In the genomic region with DNA sequence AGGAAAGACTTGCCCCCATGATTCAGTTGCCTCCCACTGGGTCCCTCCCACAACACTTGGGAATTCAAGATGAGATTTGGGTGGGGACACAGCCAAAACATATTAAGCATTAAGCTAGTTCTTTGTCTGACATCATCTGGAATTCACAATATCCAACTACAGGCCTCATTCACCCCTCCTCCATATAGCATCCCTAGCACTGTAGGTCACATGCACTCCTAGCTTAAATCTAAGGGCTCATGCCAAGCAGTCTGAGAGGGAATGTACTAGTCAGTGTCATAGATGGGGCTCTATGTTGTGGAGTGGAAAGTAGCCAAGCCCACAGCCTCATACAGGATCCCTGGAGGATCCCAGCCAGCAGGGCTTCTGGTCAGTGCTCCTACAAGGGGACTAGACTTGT, we compare ENCODE assay signal across 20 cellular contexts.
"Had no signal": no experiment of that assay in that cellular context is flagged by ENCODE, and none has a peak within 500 bp of the region (broad histone marks: within the 10 kb centered on the region; RNA-seq: fewer than 3 reads in every experiment).

No MANE protein-coding gene starts in this region.

- H3K4me2 ChIP-seq: neural progenitor cell had no signal

- H2AFZ ChIP-seq: neural progenitor cell had no signal

- H3K27me3 ChIP-seq: heart left ventricle, neural progenitor cell, pancreas, stomach had no signal

- H3K9ac ChIP-seq: neural progenitor cell had no signal

- H3K36me3 ChIP-seq: heart left ventricle, neural progenitor cell, pancreas, stomach, thoracic aorta had no signal

- H3K4me1 ChIP-seq: neural progenitor cell, pancreas, stomach had no signal

- H3K4me3 ChIP-seq: coronary artery, heart left ventricle, lung, neural progenitor cell, pancreas, stomach, thoracic aorta had no signal

- H3K9me3 ChIP-seq: heart left ventricle, pancreas, stomach, thoracic aorta had no signal

- H3K27ac ChIP-seq: coronary artery, heart left ventricle, neural progenitor cell, pancreas, stomach, thoracic aorta had no signal

- DNase-seq: effector CD4-positive, alpha-beta T cell; endodermal cell; erythroblast; heart left ventricle; hippocampal formation; left colon; left ventricle myocardium superior; mesenchymal stem cell; midbrain; occipital lobe; pancreas; right cardiac atrium; stimulated activated CD4-positive, alpha-beta T cell treated with anti-CD3 and anti-CD28 coated beads, Interleukin-4, amount 100 ng/mL, for 1 hour; stimulated activated CD8-positive, alpha-beta memory T cell treated with anti-CD3 and anti-CD28 coated beads, Interleukin-4, amount 100 ng/mL, for 48 hours; stomach; substantia nigra had no signal
